ENCODE assay signal across 36 cellular contexts in genomic region chr4:182434720-182435119, GRCh38.
"Had no signal": no experiment of that assay in that cellular context is flagged by ENCODE, and none has a peak within 500 bp of the region (broad histone marks: within the 10 kb centered on the region; RNA-seq: fewer than 3 reads in every experiment).

No MANE protein-coding gene starts in this region.

- H3K27ac ChIP-seq: body of pancreas, brain microvascular endothelial cell, breast epithelium, VCaP had no signal

- H3K9me3 Mint-ChIP-seq: activated CD4-positive, alpha-beta memory T cell treated with anti-CD3 and anti-CD28 coated beads, Interleukin-2, amount 10 ng/mL, durations not matched to agents 7 days and 5 days; activated CD4-positive, alpha-beta T cell treated with anti-CD3 and anti-CD28 coated beads, Interleukin-2, amount 10 ng/mL, durations not matched to agents 7 days and 5 days; activated naive CD4-positive, alpha-beta T cell treated with anti-CD3 and anti-CD28 coated beads, Interleukin-2, amount 10 ng/mL, durations not matched to agents 7 days and 5 days; activated naive CD4-positive, alpha-beta T cell treated with anti-CD3 and anti-CD28 coated beads, Interleukin-2, amount 50 U/mL, for 24 hours; activated naive CD8-positive, alpha-beta T cell treated with anti-CD3 and anti-CD28 coated beads, Interleukin-2, amount 10 ng/mL, durations not matched to agents 7 days and 5 days; activated naive CD8-positive, alpha-beta T cell treated with anti-CD3 and anti-CD28 coated beads, Interleukin-2, amount 50 U/mL, for 24 hours; activated T-cell treated with anti-CD3 and anti-CD28 coated beads, Interleukin-2, amount 50 U/mL, for 24 hours; activated T-helper 2 cell treated with anti-CD3 and anti-CD28 coated beads, Interferon-gamma antibody, Interleukin-2, Interleukin-4, amounts not matched to agents 10 μg/mL and 5 μg/mL and 100 μg/mL, durations not matched to agents 14 hours and 24 hours and 36 hours; T-helper 1 cell treated with Interleukin-12 subunit alpha and Interleukin-12 subunit beta and Interleukin-4 antibody, amounts not matched to agents 30 μg/mL and 1 μg/mL, for 36 hours; T-helper 2 cell treated with Interferon-gamma antibody and Interleukin-4, amounts not matched to agents 5 μg/mL and 100 μg/mL, for 36 hours had no signal

- DNase-seq: activated CD4-positive, alpha-beta memory T cell treated with anti-CD3 and anti-CD28 coated beads, Interleukin-2, amount 10 ng/mL, durations not matched to agents 7 days and 5 days; activated CD4-positive, alpha-beta T cell treated with anti-CD3 and anti-CD28 coated beads for 1 hour; activated CD4-positive, alpha-beta T cell treated with anti-CD3 and anti-CD28 coated beads for 36 hours; activated CD4-positive, alpha-beta T cell treated with anti-CD3 and anti-CD28 coated beads for 48 hours; activated CD4-positive, alpha-beta T cell treated with anti-CD3 and anti-CD28 coated beads, Interleukin-2, amount 10 ng/mL, durations not matched to agents 7 days and 5 days; activated CD4-positive, alpha-beta T cell treated with anti-CD3 and anti-CD28 coated beads, Interleukin-2, amount 50 U/mL, for 48 hours; activated CD4-positive, CD25-positive, alpha-beta regulatory T cell; activated CD8-positive, alpha-beta memory T cell treated with anti-CD3 and anti-CD28 coated beads for 24 hours; activated CD8-positive, alpha-beta memory T cell treated with anti-CD3 and anti-CD28 coated beads, Interleukin-2, amount 10 ng/mL, durations not matched to agents 7 days and 5 days; activated CD8-positive, alpha-beta memory T cell treated with anti-CD3 and anti-CD28 coated beads, Interleukin-2, amount 50 U/mL, for 48 hours; activated CD8-positive, alpha-beta T cell treated with anti-CD3 and anti-CD28 coated beads, Interleukin-2, amount 10 ng/mL, durations not matched to agents 7 days and 5 days; activated effector memory CD4-positive, alpha-beta T cell treated with Interleukin-2 at 50 U/mL for 16 hours; activated gamma-delta T cell; activated naive CD4-positive, alpha-beta T cell treated with anti-CD3 and anti-CD28 coated beads, Interleukin-2, amount 10 ng/mL, durations not matched to agents 7 days and 5 days; activated naive CD4-positive, alpha-beta T cell treated with Interleukin-2 at 50 U/mL for 16 hours; activated naive CD8-positive, alpha-beta T cell treated with anti-CD3 and anti-CD28 coated beads, Interleukin-2, amount 10 ng/mL, durations not matched to agents 7 days and 5 days; activated naive CD8-positive, alpha-beta T cell treated with anti-CD3 and anti-CD28 coated beads, Interleukin-2, amount 50 U/mL, for 24 hours; activated T-cell treated with anti-CD3 and anti-CD28 coated beads, Interleukin-2, amount 50 U/mL, for 24 hours; activated T-cell treated with anti-CD3 and anti-CD28 coated beads, Interleukin-2, amount 50 U/mL, for 48 hours; aorta; body of pancreas; brain microvascular endothelial cell; central memory CD4-positive, alpha-beta T cell; cerebellar nuclear complex; SW 1271; T-helper 1 cell; T-helper 2 cell; T-helper 9 cell had no signal

- H3K36me3 Mint-ChIP-seq: activated CD8-positive, alpha-beta memory T cell treated with anti-CD3 and anti-CD28 coated beads, Interleukin-2, amount 10 ng/mL, durations not matched to agents 7 days and 5 days; activated naive CD4-positive, alpha-beta T cell treated with anti-CD3 and anti-CD28 coated beads, Interleukin-2, amount 10 ng/mL, durations not matched to agents 7 days and 5 days; activated naive CD4-positive, alpha-beta T cell treated with anti-CD3 and anti-CD28 coated beads, Interleukin-2, amount 50 U/mL, for 24 hours; activated naive CD8-positive, alpha-beta T cell; activated naive CD8-positive, alpha-beta T cell treated with anti-CD3 and anti-CD28 coated beads, Interleukin-2, amount 10 ng/mL, durations not matched to agents 7 days and 5 days had no signal

- H3K4me3 ChIP-seq: body of pancreas, breast epithelium had no signal

- H3K9me3 ChIP-seq: body of pancreas, breast epithelium had no signal

- H3K27me3 Mint-ChIP-seq: activated CD4-positive, alpha-beta memory T cell treated with anti-CD3 and anti-CD28 coated beads, Interleukin-2, amount 10 ng/mL, durations not matched to agents 7 days and 5 days; activated CD8-positive, alpha-beta memory T cell treated with anti-CD3 and anti-CD28 coated beads, Interleukin-2, amount 10 ng/mL, durations not matched to agents 7 days and 5 days; activated naive CD4-positive, alpha-beta T cell treated with anti-CD3 and anti-CD28 coated beads, Interleukin-2, amount 10 ng/mL, durations not matched to agents 7 days and 5 days had no signal

- H3K4me3 Mint-ChIP-seq: activated CD4-positive, alpha-beta memory T cell treated with anti-CD3 and anti-CD28 coated beads, Interleukin-2, amount 10 ng/mL, durations not matched to agents 7 days and 5 days; activated CD4-positive, alpha-beta T cell treated with anti-CD3 and anti-CD28 coated beads for 36 hours; activated CD4-positive, alpha-beta T cell treated with anti-CD3 and anti-CD28 coated beads, Interleukin-2, amount 10 ng/mL, durations not matched to agents 7 days and 5 days; activated CD8-positive, alpha-beta memory T cell treated with anti-CD3 and anti-CD28 coated beads, Interleukin-2, amount 10 ng/mL, durations not matched to agents 7 days and 5 days; activated CD8-positive, alpha-beta T cell treated with anti-CD3 and anti-CD28 coated beads, Interleukin-2, amount 10 ng/mL, durations not matched to agents 7 days and 5 days; activated naive CD4-positive, alpha-beta T cell treated with anti-CD3 and anti-CD28 coated beads, Interleukin-2, amount 10 ng/mL, durations not matched to agents 7 days and 5 days; activated naive CD4-positive, alpha-beta T cell treated with anti-CD3 and anti-CD28 coated beads, Interleukin-2, amount 50 U/mL, for 24 hours; activated naive CD8-positive, alpha-beta T cell; activated naive CD8-positive, alpha-beta T cell treated with anti-CD3 and anti-CD28 coated beads, Interleukin-2, amount 10 ng/mL, durations not matched to agents 7 days and 5 days; activated naive CD8-positive, alpha-beta T cell treated with anti-CD3 and anti-CD28 coated beads, Interleukin-2, amount 50 U/mL, for 24 hours; activated T-cell treated with anti-CD3 and anti-CD28 coated beads, Interleukin-2, amount 50 U/mL, for 24 hours; T-helper 1 cell treated with Interleukin-12 subunit alpha and Interleukin-12 subunit beta and Interleukin-4 antibody, amounts not matched to agents 30 μg/mL and 1 μg/mL, for 36 hours; T-helper 2 cell treated with Interferon-gamma antibody and Interleukin-4, amounts not matched to agents 5 μg/mL and 100 μg/mL, for 36 hours had no signal

- H3K36me3 ChIP-seq: brain microvascular endothelial cell, breast epithelium had no signal

- H3K27me3 ChIP-seq: body of pancreas, brain microvascular endothelial cell, breast epithelium had no signal

- ATAC-seq: activated CD4-positive, alpha-beta T cell treated with anti-CD3 and anti-CD28 coated beads for 36 hours; activated CD4-positive, CD25-positive, alpha-beta regulatory T cell treated with anti-CD3 and anti-CD28 coated beads, Interleukin-2, amount 50 U/mL, for 24 hours; activated CD8-positive, alpha-beta memory T cell treated with anti-CD3 and anti-CD28 coated beads, Interleukin-2, amount 10 ng/mL, durations not matched to agents 7 days and 5 days; activated CD8-positive, alpha-beta T cell treated with anti-CD3 and anti-CD28 coated beads, Interleukin-2, amount 10 ng/mL, durations not matched to agents 7 days and 5 days; activated naive CD8-positive, alpha-beta T cell treated with anti-CD3 and anti-CD28 coated beads, Interleukin-2, amount 50 U/mL, for 24 hours; body of pancreas had no signal

- H3K4me1 Mint-ChIP-seq: activated CD4-positive, alpha-beta memory T cell treated with anti-CD3 and anti-CD28 coated beads, Interleukin-2, amount 10 ng/mL, durations not matched to agents 7 days and 5 days; activated CD4-positive, alpha-beta T cell treated with anti-CD3 and anti-CD28 coated beads for 36 hours; activated CD4-positive, alpha-beta T cell treated with anti-CD3 and anti-CD28 coated beads, Interleukin-2, amount 10 ng/mL, durations not matched to agents 7 days and 5 days; activated CD8-positive, alpha-beta memory T cell treated with anti-CD3 and anti-CD28 coated beads, Interleukin-2, amount 10 ng/mL, durations not matched to agents 7 days and 5 days; activated naive CD4-positive, alpha-beta T cell treated with anti-CD3 and anti-CD28 coated beads, Interleukin-2, amount 10 ng/mL, durations not matched to agents 7 days and 5 days; activated naive CD4-positive, alpha-beta T cell treated with anti-CD3 and anti-CD28 coated beads, Interleukin-2, amount 50 U/mL, for 24 hours; activated naive CD8-positive, alpha-beta T cell treated with anti-CD3 and anti-CD28 coated beads, Interleukin-2, amount 10 ng/mL, durations not matched to agents 7 days and 5 days; activated naive CD8-positive, alpha-beta T cell treated with anti-CD3 and anti-CD28 coated beads, Interleukin-2, amount 50 U/mL, for 24 hours had no signal

- H3K27ac Mint-ChIP-seq: activated CD4-positive, alpha-beta memory T cell treated with anti-CD3 and anti-CD28 coated beads, Interleukin-2, amount 10 ng/mL, durations not matched to agents 7 days and 5 days; activated CD4-positive, alpha-beta T cell treated with anti-CD3 and anti-CD28 coated beads for 36 hours; activated CD4-positive, alpha-beta T cell treated with anti-CD3 and anti-CD28 coated beads, Interleukin-2, amount 10 ng/mL, durations not matched to agents 7 days and 5 days; activated CD8-positive, alpha-beta memory T cell treated with anti-CD3 and anti-CD28 coated beads, Interleukin-2, amount 10 ng/mL, durations not matched to agents 7 days and 5 days; activated CD8-positive, alpha-beta T cell treated with anti-CD3 and anti-CD28 coated beads, Interleukin-2, amount 10 ng/mL, durations not matched to agents 7 days and 5 days; activated naive CD4-positive, alpha-beta T cell treated with anti-CD3 and anti-CD28 coated beads, Interleukin-2, amount 10 ng/mL, durations not matched to agents 7 days and 5 days; activated naive CD4-positive, alpha-beta T cell treated with anti-CD3 and anti-CD28 coated beads, Interleukin-2, amount 50 U/mL, for 24 hours; activated naive CD8-positive, alpha-beta T cell; activated naive CD8-positive, alpha-beta T cell treated with anti-CD3 and anti-CD28 coated beads, Interleukin-2, amount 10 ng/mL, durations not matched to agents 7 days and 5 days; activated naive CD8-positive, alpha-beta T cell treated with anti-CD3 and anti-CD28 coated beads, Interleukin-2, amount 50 U/mL, for 24 hours; activated T-cell treated with anti-CD3 and anti-CD28 coated beads, Interleukin-2, amount 50 U/mL, for 24 hours; activated T-helper 2 cell treated with anti-CD3 and anti-CD28 coated beads, Interferon-gamma antibody, Interleukin-2, Interleukin-4, amounts not matched to agents 10 μg/mL and 5 μg/mL and 100 μg/mL, durations not matched to agents 14 hours and 24 hours and 36 hours; T-helper 1 cell treated with Interleukin-12 subunit alpha and Interleukin-12 subunit beta and Interleukin-4 antibody, amounts not matched to agents 30 μg/mL and 1 μg/mL, for 36 hours; T-helper 2 cell treated with Interferon-gamma antibody and Interleukin-4, amounts not matched to agents 5 μg/mL and 100 μg/mL, for 36 hours had no signal

- H3K4me1 ChIP-seq: body of pancreas, breast epithelium had no signal
